8 cellular contexts compared by ENCODE assay signal in genomic region chr17:75878174-75878998, GRCh38. TPM values are rescaled to one million over a fixed set of nuclear protein-coding genes. Genes with fewer than 3 reads are reported as not detected.
DNase-seq lines count a peak whose midpoint lies in the region; ATAC-seq, FAIRE-seq and TF ChIP-seq lines count a peak whose summit lies in the region.

TRIM47 (minus strand) TSS chr17:75878581; CDS start chr17:75878548, 33 bp downstream.

- H3K9me3 Mint-ChIP-seq in Caco-2 (ENCODE audit: unreplicated experiment): no peaks in the 10 kb centered on the region
- H3K9me3 Mint-ChIP-seq in T-cell: no peaks in the 10 kb centered on the region

- H3K27ac ChIP-seq in endothelial cell of umbilical vein (ENCODE audit: insufficient read depth, low read depth, low read length): peak within 1 kb of the TSS; percentile 70
- peak within 1 kb of the TSS; percentile 90 to 91 for H3K27ac ChIP-seq in testis

- no peaks in the 10 kb centered on the region for H4K20me1 ChIP-seq in endothelial cell of umbilical vein (replicated peaks; ENCODE audit: control insufficient read depth, extremely low read depth, insufficient read depth, low read length)

- POLR2A ChIA-PET in Caco-2 (lab: Charles Lee) (interaction anchor here (0.6 to 1.4 kb wide), 3 partner anchors 98 to 206 kb away, joined by 3 to 4 read pairs (median 4); a partner anchor contains a TSS), T-cell (lab: Charles Lee) (no interaction called here), endothelial cell of umbilical vein (lab: Charles Lee) (interaction anchor here (0.6 to 3.0 kb wide), 4 partner anchors 17 to 478 kb away, joined by 3 to 17 read pairs (median 4); no protein-coding TSS in a partner anchor)

- H3K4me1 ChIP-seq in Caco-2 (peaks cover 13% of the 10 kb centered on the region), endothelial cell of umbilical vein (ENCODE audit: control insufficient read depth, extremely low read depth, insufficient read depth, low read length) (peaks cover 29% of the 10 kb centered on the region), testis (peaks cover 40% of the 10 kb centered on the region)

- CTCF ChIA-PET in Caco-2 (lab: Charles Lee) (interaction anchor here (0.5 to 3.4 kb wide), 12 partner anchors 12 to 1015 kb away, joined by 3 to 34 read pairs (median 4); partner anchors contain the start of genes GALK1 and WBP2), T-cell (lab: Charles Lee) (interaction anchor here in 1 of 2 donors (0.6 to 2.8 kb wide), 3 partner anchors 14 to 321 kb away, joined by 3 to 33 read pairs (median 4); partner anchors contain the start of gene WBP2), endothelial cell of umbilical vein (lab: Charles Lee) (interaction anchor here (0.7 to 10.3 kb wide), 13 partner anchors 11 to 114 kb away, joined by 3 to 241 read pairs (median 5); partner anchors contain the start of genes GALK1, TRIM65, UNC13D and WBP2)

- ATAC-seq in HG02642 (IDR thresholded peaks at IDR 0.05; ENCODE audit: poor library complexity, unreplicated experiment) (peak; percentile 17), T-cell (replicated peaks in 1 of 4) (no peak), HG03378 (IDR thresholded peaks at IDR 0.05; ENCODE audit: unreplicated experiment) (no peak), HG03342 (IDR thresholded peaks at IDR 0.05; ENCODE audit: unreplicated experiment) (no peak)

- H3K36me3 ChIP-seq in Caco-2 (ENCODE audit: control insufficient read depth, insufficient read depth, low read length) (no peaks in the 10 kb centered on the region), endothelial cell of umbilical vein (ENCODE audit: control insufficient read depth in 2 of 2, extremely low read depth in 1 of 2, insufficient read depth in 2 of 2, low read length in 2 of 2) (peaks cover 3 to 18% of the 10 kb centered on the region in 2 experiments), testis (ENCODE audit: low read depth, missing control alignments) (no peaks in the 10 kb centered on the region)

- H3K9me3 ChIP-seq in Caco-2 (no peaks in the 10 kb centered on the region), endothelial cell of umbilical vein (replicated peaks; ENCODE audit: control insufficient read depth, insufficient read depth, low read length) (no peaks in the 10 kb centered on the region), testis (no peaks in the 10 kb centered on the region)

- dilution Hi-C loops in endothelial cell of umbilical vein (cut with MboI; ENCODE audit: extremely low pct_ligation_motif_present, low sequenced_read_pairs): no loop called here

- H3K9me1 ChIP-seq in endothelial cell of umbilical vein (replicated peaks; ENCODE audit: control insufficient read depth, extremely low read depth, insufficient read depth, low read length): no peaks in the 10 kb centered on the region

- TF ChIP-seq POLR2A in endothelial cell of umbilical vein (IDR thresholded peaks at IDR 0.05; ENCODE audit: low read depth, low read length) (peak; percentile 75), testis (IDR thresholded peaks at IDR 0.05) (peak; percentile 58)

- peak; percentile 62 to 64 for DNase-seq in Caco-2
- DNase-seq in T-cell: no peak
- peak; percentile 72 for DNase-seq in endothelial cell of umbilical vein (ENCODE audit: low read depth, low spot score)
- no peak for DNase-seq in mesenteric fat pad (ENCODE audit: low spot score)
- peak; percentile 74 for DNase-seq in testis

- H3K27ac Mint-ChIP-seq in Caco-2 (ENCODE audit: unreplicated experiment): no peak within 1 kb of the TSS
- H3K27ac Mint-ChIP-seq in T-cell: peak within 1 kb of the TSS; percentile 90 to 94

- peak within 1 kb of the TSS; percentile 33 for H3K4me2 ChIP-seq in endothelial cell of umbilical vein (ENCODE audit: insufficient read depth, low read length)

- intact Hi-C loops in Caco-2 (cut with micrococcal nuclease; ENCODE audit: unreplicated experiment) (no loop called here), endothelial cell of umbilical vein (cut with micrococcal nuclease) (no loop called here), testis (cut with DNase I; ENCODE audit: low total_unique reads) (no loop called here)

- H3K27me3 ChIP-seq in Caco-2 (replicated peaks; ENCODE audit: control insufficient read depth, insufficient read depth, low read length): no peaks in the 10 kb centered on the region; the same call in 1 of the 2 replicates
- H3K27me3 ChIP-seq in endothelial cell of umbilical vein (ENCODE audit: control insufficient read depth in 2 of 2, insufficient read depth in 2 of 2, low read length in 2 of 2): no peaks in the 10 kb centered on the region
- H3K27me3 ChIP-seq in testis: no peaks in the 10 kb centered on the region

- no peaks in the 10 kb centered on the region for H3K36me3 Mint-ChIP-seq in Caco-2 (ENCODE audit: insufficient read depth, unreplicated experiment)
- no peaks in the 10 kb centered on the region for H3K36me3 Mint-ChIP-seq in T-cell

- H3K4me3 ChIP-seq in Caco-2 (ENCODE audit: low read depth, low read length): peak within 1 kb of the TSS; percentile 46
- H3K4me3 ChIP-seq in endothelial cell of umbilical vein (replicated peaks in 1 of 3; ENCODE audit: insufficient read depth in 1 of 3, low read depth in 1 of 3, low read length in 3 of 3): peak within 1 kb of the TSS; percentile 1 to 67 (median 66)
- H3K4me3 ChIP-seq in testis: peak within 1 kb of the TSS; percentile 62 to 76

- H3K4me1 Mint-ChIP-seq in Caco-2 (ENCODE audit: low read depth, unreplicated experiment) (peaks cover 12% of the 10 kb centered on the region), T-cell (peaks cover 33 to 51% (median 36%) of the 10 kb centered on the region in 3 donors)

- peak within 1 kb of the TSS; percentile 56 for H2AFZ ChIP-seq in endothelial cell of umbilical vein (ENCODE audit: low read depth, low read length)

- peaks cover 6% of the 10 kb centered on the region for H3K79me2 ChIP-seq in endothelial cell of umbilical vein (ENCODE audit: control insufficient read depth, insufficient read depth, low read length)

- BruUV-seq in Caco-2 (replicated peaks; lab: Mats Ljungman, UMichigan): no TSS peak
- BruUV-seq in endothelial cell of umbilical vein (replicated peaks; lab: Mats Ljungman, UMichigan): TSS peak; percentile 31

- H3K27me3 Mint-ChIP-seq in Caco-2 (ENCODE audit: insufficient read depth, unreplicated experiment) (no peaks in the 10 kb centered on the region), T-cell (peaks cover 0 to 4% of the 10 kb centered on the region in 2 donors)

- H3K9ac ChIP-seq in endothelial cell of umbilical vein (replicated peaks; ENCODE audit: extremely low read depth, insufficient read depth, low read length): peak within 1 kb of the TSS; percentile 82

- H3K4me3 Mint-ChIP-seq in Caco-2 (ENCODE audit: unreplicated experiment): peak within 1 kb of the TSS; percentile 70
- peak within 1 kb of the TSS; percentile 78 to 88 (median 85) for H3K4me3 Mint-ChIP-seq in T-cell

- 1 to 2% methylated on average over 21 to 65 of the region's 87 CpGs for WGBS in testis, 2 donors

- peak; percentile 79 for FAIRE-seq in endothelial cell of umbilical vein (lab: Jason Lieb, UNC)

- peak; percentile 7 to 14 for TF ChIP-seq CTCF in Caco-2 (IDR thresholded peaks at IDR 0.05; ENCODE audit: insufficient read depth in 1 of 2, low read depth in 1 of 2, low read length in 1 of 2, severe bottlenecking in 1 of 2, unreplicated experiment in 1 of 2)
- TF ChIP-seq CTCF in endothelial cell of umbilical vein (IDR thresholded peaks at IDR 0.05; ENCODE audit: extremely low read depth in 1 of 2, insufficient read depth in 1 of 2, low read depth in 1 of 2, low read length in 2 of 2): peak in 1 of 2 donors; percentile 21
- peak in 1 of 3 experiments; percentile 2 for TF ChIP-seq CTCF in testis (IDR thresholded peaks at IDR 0.05)

TF ChIP-seq in endothelial cell of umbilical vein, 7 proteins besides CTCF, POLR2A, EP300 and RAD21:
- TF ChIP-seq EZH2 (IDR thresholded peaks at IDR 0.05; ENCODE audit: borderline replicate concordance, low read depth, low read length, severe bottlenecking) (no peak), POLR2AphosphoS5 (IDR thresholded peaks at IDR 0.05; ENCODE audit: insufficient read depth, low read depth, low read length) (peak; percentile 75)

RNA-seq across cellular contexts. Expression of gene TRIM47, which starts in this region (rescaled TPM):
- total RNA-seq in Caco-2 (2022): 2.0 and 2.5 TPM in 2 replicates
- 10 to 100 TPM in 3 of 5 donors, 1 to 10 TPM in 2; 2.6 to 24.6 (median 18.3) TPM for total RNA-seq in T-cell
- 56.7 and 67.7 TPM in 2 replicates for total RNA-seq in endothelial cell of umbilical vein
- polyA plus RNA-seq in endothelial cell of umbilical vein: 75.1 and 85.3 TPM in 2 replicates
- 36.1 and 45.2 TPM in 2 replicates for polyA plus RNA-seq in endothelial cell of umbilical vein (2011; cell fraction: cytosol; rRNA removed)
- 92.7 and 117 TPM in 2 replicates for polyA plus RNA-seq in endothelial cell of umbilical vein (2011; cell fraction: nucleus; rRNA removed)
- 38.5 and 58.5 TPM in 2 replicates for polyA plus RNA-seq in endothelial cell of umbilical vein (2012)
- polyA minus RNA-seq in endothelial cell of umbilical vein: 42.0 and 46.2 TPM in 2 replicates
- polyA minus RNA-seq in endothelial cell of umbilical vein (2011; cell fraction: cytosol; rRNA and poly(A)+ RNA removed): 17.7 TPM
- 41.4 and 72.3 TPM in 2 replicates for polyA minus RNA-seq in endothelial cell of umbilical vein (2011; cell fraction: nucleus; rRNA and poly(A)+ RNA removed)
- 35.7 TPM for total RNA-seq in mesenteric fat pad
- total RNA-seq in testis: 10 to 100 TPM; 43.5 to 48.6 TPM
- polyA plus RNA-seq in testis (ENCODE audit: insufficient read depth, low read depth, low replicate concordance): 18.3 TPM

Comparison
In these comparisons a context has a peak if more than half of its experiments do, and no peak if none do; other contexts are left out.
1. DNase-seq: peak in Caco-2 (2 of 2), endothelial cell of umbilical vein (single experiment) and testis (single experiment); none in T-cell (0 of 34) and mesenteric fat pad (single experiment).
2. POLR2A ChIA-PET loops: an anchor here in Caco-2 (0.6 to 1.4 kb wide) and endothelial cell of umbilical vein (0.6 to 3.0 kb wide); none called in T-cell.
3. Peak in every context shown above with its lines, with median percentiles within 50 percentile points of each other: H3K4me3 ChIP-seq.